ENCODE assay signal across 1 cellular context in genomic region chr6:153001767-153002612, GRCh38.
TF ChIP-seq lines count a peak whose summit lies in the region.

No MANE protein-coding gene starts in this region.

TF ChIP-seq in GM23338, 12 proteins besides CTCF, POLR2A, EP300 and RAD21 (continued from another document):
- TF ChIP-seq REST (IDR thresholded peaks at IDR 0.05; ENCODE audit: unreplicated experiment) (no peak), ZNF331 (CRISPR knock-in tag; IDR thresholded peaks at IDR 0.05; ENCODE audit: low read depth) (no peak), EZH2 (IDR thresholded peaks at IDR 0.05; ENCODE audit: low read depth, unreplicated experiment) (no peak)
